Comparison of ENCODE assay signal across 23 cellular contexts in genomic region chr5:130885027-130885426, GRCh38.
A peak's percentile ranks its signal among the peaks of the same experiment; 100 is the strongest.
DNase-seq lines count a peak whose midpoint lies in the region; ATAC-seq, FAIRE-seq and TF ChIP-seq lines count a peak whose summit lies in the region.
"Had no signal": no experiment of that assay in that cellular context is flagged by ENCODE, and none has a peak within 500 bp of the region (broad histone marks: within the 10 kb centered on the region; RNA-seq: fewer than 3 reads in every experiment).

No MANE protein-coding gene starts in this region.

- peaks cover 30% of the 10 kb centered on the region for H3K4me1 ChIP-seq in hepatocyte (ENCODE audit: insufficient read depth)
- H3K4me1 ChIP-seq in mucosa of descending colon (ENCODE audit: low read depth) = peaks cover 16% of the 10 kb centered on the region
- H3K4me1 ChIP-seq in small intestine (ENCODE audit: control insufficient read depth in 2 of 2, insufficient read depth in 1 of 2, low read depth in 1 of 2, low read length in 1 of 2) = peaks cover 9 to 10% of the 10 kb centered on the region in 2 donors
- H3K4me1 ChIP-seq in suprapubic skin = no peaks in the 10 kb centered on the region
- H3K4me1 ChIP-seq: BLaER1 had no signal

- H3K9me3 ChIP-seq in hepatocyte (ENCODE audit: low read depth) (no peaks in the 10 kb centered on the region), mucosa of descending colon (no peaks in the 10 kb centered on the region), small intestine (ENCODE audit: control insufficient read depth, low read depth) (no peaks in the 10 kb centered on the region), suprapubic skin (no peaks in the 10 kb centered on the region)
- H3K9me3 ChIP-seq: BLaER1 had no signal

- peaks cover 4% of the 10 kb centered on the region for H3K27me3 Mint-ChIP-seq in endothelial cell (ENCODE audit: unreplicated experiment)

- H3K4me1 Mint-ChIP-seq in endothelial cell (ENCODE audit: unreplicated experiment) = peaks cover 21% of the 10 kb centered on the region

- H3K79me2 ChIP-seq in hepatocyte = no peaks in the 10 kb centered on the region

- no peak for FAIRE-seq in small intestine (lab: Jason Lieb, UNC)
- FAIRE-seq: GM12891, K562 had no signal

- H4K20me1 ChIP-seq in hepatocyte (ENCODE audit: insufficient read depth, poor library complexity, severe bottlenecking) = no peaks in the 10 kb centered on the region
- H4K20me1 ChIP-seq: BLaER1 had no signal

- TF ChIP-seq CTCF in hepatocyte (IDR thresholded peaks at IDR 0.05; ENCODE audit: poor library complexity) (no peak), mucosa of descending colon (IDR thresholded peaks at IDR 0.05) (no peak), suprapubic skin (IDR thresholded peaks at IDR 0.05) (no peak), RWPE1 (conservative IDR thresholded peaks at IDR 0.05; ENCODE audit: low read depth) (no peak), endothelial cell (IDR thresholded peaks at IDR 0.05; ENCODE audit: unreplicated experiment) (no peak)

- CTCF ChIA-PET in RWPE1 (lab: Yijun Ruan, JAX) = interaction anchor here (2.8 kb wide), 1 partner anchor 14 kb away, joined by 8 read pairs; no protein-coding TSS in a partner anchor

- H3K27me3 ChIP-seq in hepatocyte = no peaks in the 10 kb centered on the region
- H3K27me3 ChIP-seq in small intestine (ENCODE audit: control insufficient read depth in 2 of 2, insufficient read depth in 2 of 2, low read length in 2 of 2) = peaks cover 0 to 1% of the 10 kb centered on the region in 2 donors
- H3K27me3 ChIP-seq in suprapubic skin = no peaks in the 10 kb centered on the region
- H3K27me3 ChIP-seq: BLaER1 had no signal

- H3K27ac ChIP-seq in hepatocyte (peak overlapping the region; percentile 90), small intestine (ENCODE audit: low read depth in 1 of 2, low read length in 1 of 2) (peak overlapping the region in 1 of 2 donors; percentile 52), suprapubic skin (no peak overlapping the region), RWPE1 (no peak overlapping the region)
- H3K27ac ChIP-seq: BLaER1 had no signal

- no peak for TF ChIP-seq POLR2A in suprapubic skin (IDR thresholded peaks at IDR 0.05)

- peak; percentile 93 for ATAC-seq in mucosa of descending colon
- ATAC-seq: K562 had no signal

- H3K36me3 ChIP-seq in hepatocyte (replicated peaks; ENCODE audit: insufficient read depth, low read depth) (no peaks in the 10 kb centered on the region), mucosa of descending colon (ENCODE audit: low read depth) (no peaks in the 10 kb centered on the region), small intestine (ENCODE audit: control insufficient read depth in 2 of 2, insufficient read depth in 2 of 2, low read length in 2 of 2) (no peaks in the 10 kb centered on the region), suprapubic skin (no peaks in the 10 kb centered on the region)
- H3K36me3 ChIP-seq: BLaER1 had no signal

- no peaks in the 10 kb centered on the region for H3K9me3 Mint-ChIP-seq in endothelial cell (ENCODE audit: unreplicated experiment)
- H3K9me3 Mint-ChIP-seq: CD4-positive, alpha-beta T cell had no signal

- 50% methylated on average over 3 of the region's 3 CpGs for WGBS in hepatocyte (ENCODE audit: low lambda C conversion rate, missing lambda C conversion rate)
- 10 to 39% (median 13%) methylated on average over 3 of the region's 3 CpGs for WGBS in small intestine, 3 donors
- 78% methylated on average over 3 of the region's 3 CpGs for WGBS in suprapubic skin

- intact Hi-C loops in mucosa of descending colon (cut with DNase I, micrococcal nuclease) = loop anchor here in 1 of 2 donors (10.0 kb wide), 1 partner anchor 530 kb away; no protein-coding TSS in a partner anchor

- POLR2A ChIA-PET in RWPE1 (lab: Yijun Ruan, JAX; ENCODE audit: low non-redundant PET) = no interaction called here

- H3K9me2 ChIP-seq in hepatocyte (replicated peaks; ENCODE audit: insufficient read depth) = no peaks in the 10 kb centered on the region

- no peak overlapping the region for H3K4me3 Mint-ChIP-seq in endothelial cell (ENCODE audit: unreplicated experiment)
- H3K4me3 Mint-ChIP-seq: CD4-positive, alpha-beta T cell had no signal

- no peak overlapping the region for H2AFZ ChIP-seq in hepatocyte

- DNase-seq in HuH-7 (ENCODE audit: low spot score) (peak; percentile 21), hepatocyte (ENCODE audit: low spot score) (peak; percentile 77), mucosa of descending colon (peak in 1 of 3 donors; percentile 79), small intestine (peak; percentile 96), suprapubic skin (ENCODE audit: low spot score in 2 of 2) (no peak), RWPE1 (ENCODE audit: low spot score) (no peak), T-helper 2 cell (no peak), endothelial cell (ENCODE audit: low spot score) (no peak)
- DNase-seq: ACHN; CD4-positive, alpha-beta T cell; COR-L47; DMS 273 treated with DMSO at 0.1 percent for 48 hours; H7; NCI-H1092 treated with DMSO at 0.1 percent for 48 hours; NCI-H146; NCI-H2029; NCI-H345; NCI-H524; NCI-H774; NK-92 treated with Interleukin-12 subunit alpha and Interleukin-12 subunit beta, amount 100 ng/mL, for 24 hours had no signal

- peak overlapping the region; percentile 38 for H3K4me2 ChIP-seq in hepatocyte
- H3K4me2 ChIP-seq: BLaER1 had no signal

- no peak overlapping the region for H3K27ac Mint-ChIP-seq in endothelial cell (ENCODE audit: unreplicated experiment)
- H3K27ac Mint-ChIP-seq: CD4-positive, alpha-beta T cell had no signal

- TF ChIP-seq EP300 in suprapubic skin (IDR thresholded peaks at IDR 0.05) = no peak

- H3K4me3 ChIP-seq in hepatocyte = no peak overlapping the region
- no peak overlapping the region for H3K4me3 ChIP-seq in mucosa of descending colon
- no peak overlapping the region for H3K4me3 ChIP-seq in small intestine (ENCODE audit: low read depth in 1 of 2, low read length in 2 of 2)
- H3K4me3 ChIP-seq in suprapubic skin = no peak overlapping the region
- H3K4me3 ChIP-seq: BLaER1, K562 had no signal

- no peaks in the 10 kb centered on the region for H3K36me3 Mint-ChIP-seq in endothelial cell (ENCODE audit: low read depth, unreplicated experiment)

Comparison
In these comparisons a context has a peak if more than half of its experiments do, and no peak if none do; other contexts are left out.
1. DNase-seq: peak in HuH-7 (single experiment), hepatocyte (single experiment) and small intestine (single experiment); none in suprapubic skin (0 of 2), RWPE1 (single experiment), T-helper 2 cell (0 of 5) and endothelial cell (single experiment).